Comparison of ENCODE assay signal across 26 cellular contexts in the genomic region with DNA sequence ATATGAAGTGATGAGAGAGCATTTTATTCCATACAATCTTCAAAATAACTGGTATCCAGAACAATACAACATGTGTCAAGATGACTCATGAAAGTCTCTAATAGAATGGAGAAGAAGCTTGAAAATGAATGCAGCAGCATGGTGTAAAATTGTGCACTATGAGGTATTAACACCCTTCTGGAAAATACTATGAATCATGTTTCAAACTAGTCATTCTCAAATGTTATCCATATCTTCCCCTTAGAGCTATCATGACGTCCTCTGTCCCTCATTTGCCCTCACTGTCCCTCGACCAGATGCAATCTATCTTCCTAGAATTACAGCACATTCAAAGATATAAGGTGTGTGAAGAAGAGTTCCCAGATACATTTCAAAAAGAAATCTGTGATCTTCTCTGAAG.
"Had no signal": no experiment of that assay in that cellular context is flagged by ENCODE, and none has a peak within 500 bp of the region (broad histone marks: within the 10 kb centered on the region; RNA-seq: fewer than 3 reads in every experiment).

No MANE protein-coding gene starts in this region.

- ATAC-seq: gastrocnemius medialis; left lung; naive thymus-derived CD4-positive, alpha-beta T cell; sciatic nerve; stimulated activated memory B cell treated with anti-CD40 and anti-IgM and Interleukin-4, amounts not matched to agents 10 μg/mL and 1 μg/mL and 100 μg/mL, for 72 hours; stimulated activated naive CD8-positive, alpha-beta T cell treated with anti-CD3 and anti-CD28 coated beads, Interleukin-15, Interleukin-2, amounts not matched to agents 100 U/mL and 50 U/mL, for 24 hours had no signal

- H3K4me1 ChIP-seq: esophagus squamous epithelium, gastrocnemius medialis, left lung, neural progenitor cell, parathyroid adenoma, right atrium auricular region, testis, tibial artery had no signal

- H3K79me2 ChIP-seq: parathyroid adenoma had no signal

- H3K27me3 ChIP-seq: esophagus squamous epithelium, gastrocnemius medialis, left lung, neural progenitor cell, right atrium auricular region, testis, tibial artery had no signal

- H3K27ac ChIP-seq: coronary artery, esophagus squamous epithelium, gastrocnemius medialis, left lung, neural progenitor cell, parathyroid adenoma, right atrium auricular region, testis, tibial artery had no signal

- H3K4me3 Mint-ChIP-seq: naive thymus-derived CD4-positive, alpha-beta T cell; nephron; neural progenitor cell; stimulated activated memory B cell treated with anti-CD40 and anti-IgM and Interleukin-4, amounts not matched to agents 10 μg/mL and 1 μg/mL and 100 μg/mL, for 72 hours; type B pancreatic cell had no signal

- H3K27me3 Mint-ChIP-seq: progenitor cell of endocrine pancreas; stimulated activated memory B cell treated with anti-CD40 and anti-IgM and Interleukin-4, amounts not matched to agents 10 μg/mL and 1 μg/mL and 100 μg/mL, for 72 hours; type B pancreatic cell had no signal

- FAIRE-seq: endothelial cell of umbilical vein, keratinocyte had no signal

- H3K27ac Mint-ChIP-seq: naive thymus-derived CD4-positive, alpha-beta T cell; nephron; neural progenitor cell; progenitor cell of endocrine pancreas; stimulated activated memory B cell treated with anti-CD40 and anti-IgM and Interleukin-4, amounts not matched to agents 10 μg/mL and 1 μg/mL and 100 μg/mL, for 72 hours; type B pancreatic cell had no signal

- H3K9me3 ChIP-seq: esophagus squamous epithelium, gastrocnemius medialis, right atrium auricular region, testis, tibial artery had no signal

- DNase-seq: dermis blood vessel endothelial cell; effector memory CD4-positive, alpha-beta T cell; esophagus squamous epithelium; gastrocnemius medialis; head of caudate nucleus; left lung; mesenchymal stem cell; midbrain; naive thymus-derived CD4-positive, alpha-beta T cell; stimulated activated CD4-positive, alpha-beta T cell treated with anti-CD3 and anti-CD28 coated beads, Interleukin-2, amount 100 ng/mL, for 24 hours; stimulated activated CD4-positive, alpha-beta T cell treated with anti-CD3 and anti-CD28 coated beads, Interleukin-4, amount 100 ng/mL, for 24 hours; stimulated activated naive CD8-positive, alpha-beta T cell treated with anti-CD3 and anti-CD28 coated beads, Interleukin-15, Interleukin-2, amounts not matched to agents 100 U/mL and 50 U/mL, for 24 hours; substantia nigra; testis; tibial artery had no signal

- H3K4me1 Mint-ChIP-seq: naive thymus-derived CD4-positive, alpha-beta T cell; nephron; neural progenitor cell had no signal

- H3K4me2 ChIP-seq: neural progenitor cell had no signal

- H3K36me3 ChIP-seq: esophagus squamous epithelium, gastrocnemius medialis, left lung, neural progenitor cell, right atrium auricular region, tibial artery had no signal

- H3K9ac ChIP-seq: neural progenitor cell, parathyroid adenoma had no signal

- H3K4me3 ChIP-seq: coronary artery, esophagus squamous epithelium, gastrocnemius medialis, left lung, neural progenitor cell, right atrium auricular region, testis, tibial artery had no signal

- H3K9me3 Mint-ChIP-seq: neural progenitor cell, type B pancreatic cell had no signal

- H3K36me3 Mint-ChIP-seq: neural progenitor cell; stimulated activated memory B cell treated with anti-CD40 and anti-IgM and Interleukin-4, amounts not matched to agents 10 μg/mL and 1 μg/mL and 100 μg/mL, for 72 hours; type B pancreatic cell had no signal
